ENCODE assay signal across 11 cellular contexts in the genomic region with DNA sequence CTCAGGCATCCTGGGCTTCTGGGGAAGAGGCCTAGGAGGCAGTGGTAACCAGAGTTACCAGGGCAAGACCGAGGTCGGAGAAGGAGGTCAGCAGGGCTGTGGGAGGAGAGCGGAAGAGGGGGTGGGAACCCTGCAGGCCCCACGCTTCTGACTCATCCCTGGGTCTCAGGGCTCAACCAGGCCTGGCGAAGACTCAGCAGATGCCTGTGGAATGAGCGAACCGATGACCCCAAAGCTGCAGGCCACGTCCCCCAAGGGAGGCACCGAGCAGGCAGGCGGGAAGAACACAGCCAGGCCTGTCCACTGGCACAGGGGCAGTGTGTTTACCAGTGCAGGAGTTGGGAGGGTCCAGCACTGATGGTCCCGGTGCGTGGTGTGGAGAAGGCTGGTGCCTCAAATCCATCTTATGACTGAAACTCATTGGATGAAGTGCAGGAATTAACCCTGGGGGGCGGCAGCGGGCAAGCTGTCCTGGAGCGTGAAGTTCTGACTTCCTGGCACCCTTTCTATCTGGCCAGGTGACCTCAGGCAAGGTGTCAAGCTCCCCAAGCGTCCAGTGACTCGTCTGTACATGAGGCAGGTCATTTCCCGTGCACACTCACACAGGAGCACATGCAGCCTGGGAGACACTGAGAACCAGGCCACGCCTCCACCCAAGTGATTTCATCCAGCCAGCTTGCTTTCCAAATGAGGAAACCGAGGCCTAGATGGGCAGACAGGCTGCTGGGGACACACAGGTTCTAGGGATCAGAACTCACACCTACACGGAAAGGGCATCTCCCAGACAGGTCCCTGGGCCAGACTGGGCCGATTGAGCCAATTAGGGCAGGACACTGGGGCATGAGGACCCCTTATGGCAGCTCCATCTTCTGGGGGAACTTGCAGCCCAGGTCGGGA.
A peak's percentile ranks its signal among the peaks of the same experiment; 100 is the strongest.
DNase-seq lines count a peak whose midpoint lies in the region; FAIRE-seq and TF ChIP-seq lines count a peak whose summit lies in the region.
"Had no signal": no experiment of that assay in that cellular context is flagged by ENCODE, and none has a peak within 500 bp of the region (broad histone marks: within the 10 kb centered on the region; RNA-seq: fewer than 3 reads in every experiment).

No MANE protein-coding gene starts in this region.

- H3K27ac ChIP-seq in mammary epithelial cell (ENCODE audit: insufficient read depth, low read depth, low read length): no peak overlapping the region
- H3K27ac ChIP-seq: 22Rv1 had no signal

- dilution Hi-C loops in mammary epithelial cell (cut with HindIII; ENCODE audit: low sequenced_read_pairs): no loop called here

- H3K9me3 Mint-ChIP-seq in MCF 10A (ENCODE audit: unreplicated experiment): no peaks in the 10 kb centered on the region
- H3K9me3 Mint-ChIP-seq in nephron progenitor cell: no peaks in the 10 kb centered on the region
- H3K9me3 Mint-ChIP-seq: activated naive CD4-positive, alpha-beta T cell treated with anti-CD3 and anti-CD28 coated beads, Interleukin-2, amount 50 U/mL, for 24 hours had no signal

- H3K4me2 ChIP-seq in mammary epithelial cell (ENCODE audit: insufficient read depth, low read depth, low read length): no peak overlapping the region

- no peak overlapping the region for H3K9ac ChIP-seq in mammary epithelial cell (ENCODE audit: insufficient read depth, low read length)

- H3K27ac Mint-ChIP-seq in MCF 10A (ENCODE audit: low read depth, unreplicated experiment) (peak overlapping the region; percentile 47), nephron progenitor cell (peak overlapping the region; percentile 88)

- FAIRE-seq in D721Med (lab: Jason Lieb, UNC): no peak

- H3K79me2 ChIP-seq in mammary epithelial cell (ENCODE audit: insufficient read depth, low read length): no peaks in the 10 kb centered on the region

- in situ Hi-C loops in mammary epithelial cell (cut with MboI; ENCODE audit: low sequenced_read_pairs in 2 of 2): no loop called here

- POLR2A ChIA-PET in MCF 10A (lab: Yijun Ruan, JAX): interaction anchor here (0.6 kb wide), 1 partner anchor 937 kb away, joined by 3 read pairs; no protein-coding TSS in a partner anchor

- H3K9me3 ChIP-seq in mammary epithelial cell (replicated peaks; ENCODE audit: insufficient read depth, low read length): peaks cover 42% of the 10 kb centered on the region

- no peaks in the 10 kb centered on the region for H3K36me3 ChIP-seq in mammary epithelial cell (ENCODE audit: insufficient read depth, low read length)

- no peaks in the 10 kb centered on the region for H3K27me3 ChIP-seq in mammary epithelial cell (ENCODE audit: insufficient read depth, low read length)

- no peaks in the 10 kb centered on the region for H3K36me3 Mint-ChIP-seq in MCF 10A (ENCODE audit: insufficient read depth, unreplicated experiment)
- H3K36me3 Mint-ChIP-seq in nephron progenitor cell (ENCODE audit: low read depth): no peaks in the 10 kb centered on the region
- H3K36me3 Mint-ChIP-seq: activated naive CD4-positive, alpha-beta T cell treated with anti-CD3 and anti-CD28 coated beads, Interleukin-2, amount 50 U/mL, for 24 hours had no signal

- H3K4me1 Mint-ChIP-seq in MCF 10A (ENCODE audit: insufficient read depth, unreplicated experiment) (peaks cover 7% of the 10 kb centered on the region), nephron progenitor cell (peaks cover 77% of the 10 kb centered on the region)
- H3K4me1 Mint-ChIP-seq: activated naive CD4-positive, alpha-beta T cell treated with anti-CD3 and anti-CD28 coated beads, Interleukin-2, amount 50 U/mL, for 24 hours had no signal

- WGBS in mammary epithelial cell (ENCODE audit: low coverage, missing lambda C conversion rate): 32% methylated on average over 15 of the region's 23 CpGs

- no TSS peak for BruUV-seq in MCF 10A (replicated peaks; lab: Mats Ljungman, UMichigan)
- BruUV-seq in mammary epithelial cell (replicated peaks; lab: Mats Ljungman, UMichigan): no TSS peak

- H3K4me3 ChIP-seq in mammary epithelial cell (replicated peaks in 1 of 3; ENCODE audit: insufficient read depth in 1 of 3, low read depth in 2 of 3, low read length in 3 of 3) (no peak overlapping the region), fibroblast of the aortic adventitia (ENCODE audit: low read depth, low read length) (no peak overlapping the region)

- DNase-seq in MCF 10A (ENCODE audit: unreplicated experiment) (peak; percentile 72), mammary epithelial cell (no peak), fibroblast of the aortic adventitia (ENCODE audit: low read depth) (peak; percentile 95), nephron progenitor cell (no peak), DMS79 (lab: John Stamatoyannopoulos, UW) (no peak), D721Med (ENCODE audit: insufficient read length, low spot score) (no peak), DMS79 treated with DMSO at 0.1 percent for 48 hours (lab: John Stamatoyannopoulos, UW) (no peak)
- DNase-seq in activated CD8-positive, alpha-beta memory T cell treated with anti-CD3 and anti-CD28 coated beads, Interleukin-2, amount 50 U/mL, for 4 hours: no peak
- DNase-seq: NCI-H1436 treated with DMSO at 0.1 percent for 48 hours had no signal

- no peaks in the 10 kb centered on the region for H4K20me1 ChIP-seq in mammary epithelial cell (ENCODE audit: insufficient read depth, low read length)

- intact Hi-C loops in MCF 10A (cut with micrococcal nuclease) (loop anchor here (10.0 kb wide), 1 partner anchor 129 kb away; no protein-coding TSS in a partner anchor), mammary epithelial cell (cut with micrococcal nuclease) (no loop called here)

- H3K27me3 Mint-ChIP-seq in MCF 10A (ENCODE audit: insufficient read depth, unreplicated experiment): no peaks in the 10 kb centered on the region
- H3K27me3 Mint-ChIP-seq in nephron progenitor cell (ENCODE audit: low read depth, poor library complexity): peaks cover 9% of the 10 kb centered on the region
- H3K27me3 Mint-ChIP-seq: activated naive CD4-positive, alpha-beta T cell treated with anti-CD3 and anti-CD28 coated beads, Interleukin-2, amount 50 U/mL, for 24 hours had no signal

- no peaks in the 10 kb centered on the region for H3K4me1 ChIP-seq in mammary epithelial cell (ENCODE audit: insufficient read depth, low read length)

- H3K4me3 Mint-ChIP-seq in MCF 10A (ENCODE audit: unreplicated experiment): no peak overlapping the region
- no peak overlapping the region for H3K4me3 Mint-ChIP-seq in nephron progenitor cell
- H3K4me3 Mint-ChIP-seq: activated naive CD4-positive, alpha-beta T cell treated with anti-CD3 and anti-CD28 coated beads, Interleukin-2, amount 50 U/mL, for 24 hours had no signal

- TF ChIP-seq CTCF in MCF 10A (IDR thresholded peaks at IDR 0.05; ENCODE audit: unreplicated experiment) (no peak), mammary epithelial cell (conservative IDR thresholded peaks at IDR 0.05 in 1 of 2, IDR thresholded peaks at IDR 0.05 in 1 of 2; ENCODE audit: extremely low read depth in 1 of 2, insufficient read depth in 1 of 2, low read depth in 1 of 2, low read length in 2 of 2) (no peak), fibroblast of the aortic adventitia (IDR thresholded peaks at IDR 0.05; ENCODE audit: insufficient read depth, low read length) (no peak), nephron progenitor cell (IDR thresholded peaks at IDR 0.05) (no peak), D721Med (IDR thresholded peaks at IDR 0.05; ENCODE audit: insufficient read depth, missing control alignments) (no peak)

- CTCF ChIA-PET in MCF 10A (lab: Yijun Ruan, JAX): interaction anchor here (0.7 kb wide), 1 partner anchor 436 kb away, joined by 3 read pairs; no protein-coding TSS in a partner anchor
- CTCF ChIA-PET in mammary epithelial cell (lab: Charles Lee; ENCODE audit: low non-redundant PET): no interaction called here

- no peak overlapping the region for H2AFZ ChIP-seq in mammary epithelial cell (ENCODE audit: low read depth, low read length)

Comparison
In these comparisons a context has a peak if more than half of its experiments do, and no peak if none do; other contexts are left out.
1. DNase-seq: peak in MCF 10A (single experiment) and fibroblast of the aortic adventitia (single experiment); none in mammary epithelial cell (single experiment), nephron progenitor cell (single experiment), activated CD8-positive, alpha-beta memory T cell treated with anti-CD3 and anti-CD28 coated beads, Interleukin-2, amount 50 U/mL, for 4 hours (single experiment), DMS79 (single experiment), D721Med (single experiment) and DMS79 treated with DMSO at 0.1 percent for 48 hours (single experiment).